In genomic region chr4:17510582-17510981, GRCh38 we compare ENCODE assay signal across 8 cellular contexts. TPM values are rescaled to one million over a fixed set of nuclear protein-coding genes. Genes with fewer than 3 reads are reported as not detected.
DNase-seq lines count a peak whose midpoint lies in the region; ATAC-seq and TF ChIP-seq lines count a peak whose summit lies in the region.

No MANE protein-coding gene starts in this region.

- no peaks in the 10 kb centered on the region for H3K9me3 Mint-ChIP-seq in activated CD4-positive, alpha-beta T cell treated with anti-CD3 and anti-CD28 coated beads, Interleukin-2, amount 10 ng/mL, durations not matched to agents 24 days and 14 days

- no peaks in the 10 kb centered on the region for H3K9me3 ChIP-seq in adipocyte (ENCODE audit: control insufficient read depth, low read length)
- H3K9me3 ChIP-seq in left lung = no peaks in the 10 kb centered on the region
- H3K9me3 ChIP-seq in stomach = no peaks in the 10 kb centered on the region

- ATAC-seq in left lung (no peak), HG02642 (IDR thresholded peaks at IDR 0.05; ENCODE audit: poor library complexity, unreplicated experiment) (no peak), left colon (no peak)
- no peak for ATAC-seq in activated CD4-positive, CD25-positive, alpha-beta regulatory T cell treated with anti-CD3 and anti-CD28 coated beads, Interleukin-2, amount 50 U/mL, for 24 hours

- H3K9ac ChIP-seq in adipocyte (ENCODE audit: low read length) = peak overlapping the region; percentile 82

- H3K36me3 Mint-ChIP-seq in activated CD4-positive, alpha-beta T cell treated with anti-CD3 and anti-CD28 coated beads, Interleukin-2, amount 10 ng/mL, durations not matched to agents 24 days and 14 days (ENCODE audit: low read depth) = peaks cover 20% of the 10 kb centered on the region

- peaks cover 3% of the 10 kb centered on the region for H3K27me3 Mint-ChIP-seq in activated CD4-positive, alpha-beta T cell treated with anti-CD3 and anti-CD28 coated beads, Interleukin-2, amount 10 ng/mL, durations not matched to agents 24 days and 14 days

- H3K27ac ChIP-seq in left lung = no peak overlapping the region
- peak overlapping the region in 3 of 5 donors; percentile 77 to 87 (median 87) for H3K27ac ChIP-seq in stomach

- intact Hi-C loops in activated CD4-positive, alpha-beta T cell treated with anti-CD3 and anti-CD28 coated beads, Interleukin-2, amount 10 ng/mL, durations not matched to agents 24 days and 14 days (cut with micrococcal nuclease) = loop anchor here (5.0 kb wide), 2 partner anchors 102 to 1283 kb away; partner anchors contain the start of genes MED28 and TAPT1
- intact Hi-C loops in left lung (cut with DNase I) = no loop called here
- intact Hi-C loops in stomach (cut with DNase I; ENCODE audit: low total_unique reads) = no loop called here
- intact Hi-C loops in left colon (cut with DNase I, micrococcal nuclease) = no loop called here

- H3K4me1 ChIP-seq in adipocyte (ENCODE audit: control insufficient read depth, insufficient read depth, low read length) (peaks cover 19% of the 10 kb centered on the region), left lung (peaks cover 6 to 27% of the 10 kb centered on the region in 2 donors), stomach (peaks cover 10 to 33% (median 21%) of the 10 kb centered on the region in 4 donors)

- no peak for TF ChIP-seq CTCF in left lung (IDR thresholded peaks at IDR 0.05)
- TF ChIP-seq CTCF in stomach (IDR thresholded peaks at IDR 0.05) = no peak

- peaks cover 18% of the 10 kb centered on the region for H3K4me1 Mint-ChIP-seq in activated CD4-positive, alpha-beta T cell treated with anti-CD3 and anti-CD28 coated beads, Interleukin-2, amount 10 ng/mL, durations not matched to agents 24 days and 14 days

- no peak for TF ChIP-seq EP300 in stomach (IDR thresholded peaks at IDR 0.05)

- no peak for DNase-seq in activated CD4-positive, alpha-beta T cell treated with anti-CD3 and anti-CD28 coated beads, Interleukin-2, amount 10 ng/mL, durations not matched to agents 24 days and 14 days
- no peak for DNase-seq in activated CD4-positive, alpha-beta T cell treated with anti-CD3 and anti-CD28 coated beads for 4 hours
- DNase-seq in adipocyte (ENCODE audit: low read depth) (no peak), left lung (no peak), stomach (no peak), left colon (no peak)

- peaks cover under 1% of the 10 kb centered on the region for H3K27me3 ChIP-seq in adipocyte (replicated peaks; ENCODE audit: control insufficient read depth, insufficient read depth, low read length)
- H3K27me3 ChIP-seq in left lung = no peaks in the 10 kb centered on the region
- no peaks in the 10 kb centered on the region for H3K27me3 ChIP-seq in stomach

- TF ChIP-seq POLR2A in stomach (IDR thresholded peaks at IDR 0.05) = no peak

- H3K27ac Mint-ChIP-seq in activated CD4-positive, alpha-beta T cell treated with anti-CD3 and anti-CD28 coated beads, Interleukin-2, amount 10 ng/mL, durations not matched to agents 24 days and 14 days = no peak overlapping the region

- H3K4me3 Mint-ChIP-seq in activated CD4-positive, alpha-beta T cell treated with anti-CD3 and anti-CD28 coated beads, Interleukin-2, amount 10 ng/mL, durations not matched to agents 24 days and 14 days = peak overlapping the region; percentile 96

- peaks cover 35% of the 10 kb centered on the region for H3K36me3 ChIP-seq in adipocyte (ENCODE audit: control insufficient read depth, insufficient read depth, low read length, severe bottlenecking)
- peaks cover 0 to 37% of the 10 kb centered on the region in 2 donors for H3K36me3 ChIP-seq in left lung
- H3K36me3 ChIP-seq in stomach = peaks cover 0 to 39% (median 33%) of the 10 kb centered on the region in 4 donors

- peak overlapping the region; percentile 83 for H3K4me3 ChIP-seq in adipocyte (ENCODE audit: low read length)
- peak overlapping the region; percentile 64 to 77 for H3K4me3 ChIP-seq in left lung
- peak overlapping the region; percentile 76 to 92 (median 83) for H3K4me3 ChIP-seq in stomach

- 75 to 90% (median 83%) methylated on average over 3 of the region's 3 CpGs for WGBS in stomach, 5 donors

RNA-seq across cellular contexts. Expression of gene QDPR, which starts 1.3 kb away (rescaled TPM):
- total RNA-seq in activated CD4-positive, alpha-beta T cell treated with anti-CD3 and anti-CD28 coated beads, Interleukin-2, amount 10 ng/mL, durations not matched to agents 24 days and 14 days = 31.8 and 34.4 TPM in 2 replicates
- 10 to 100 TPM; 40.0 to 43.0 TPM for total RNA-seq in left lung
- total RNA-seq in stomach = 10 to 100 TPM in 3 of 5 donors, 1 to 10 TPM in 1, under 1 TPM in 1; 0.45 to 90.4 (median 12.3) TPM
- polyA plus RNA-seq in stomach = 10 to 100 TPM; 16.9 to 35.9 (median 31.2) TPM
- 10 to 100 TPM; 16.9 to 23.7 TPM for total RNA-seq in left colon

RNA-seq across cellular contexts. Expression of gene CLRN2, which starts 4.4 kb away (rescaled TPM):
- not detected in 2 replicates for total RNA-seq in activated CD4-positive, alpha-beta T cell treated with anti-CD3 and anti-CD28 coated beads, Interleukin-2, amount 10 ng/mL, durations not matched to agents 24 days and 14 days
- total RNA-seq in left lung (not detected), stomach (not detected), left colon (not detected)
- not detected for polyA plus RNA-seq in stomach

Comparison
In these comparisons a context has a peak if more than half of its experiments do, and no peak if none do; other contexts are left out.
1. H3K27ac ChIP-seq: peak in stomach (3 of 5); none in left lung (0 of 2).
2. Peak in every context shown above with its lines, with median percentiles within 50 percentile points of each other: H3K4me3 ChIP-seq.